ENCODE assay signal across 24 cellular contexts in genomic region chr10:128417776-128418175, GRCh38.
"Had no signal": no experiment of that assay in that cellular context is flagged by ENCODE, and none has a peak within 500 bp of the region (broad histone marks: within the 10 kb centered on the region; RNA-seq: fewer than 3 reads in every experiment).

No MANE protein-coding gene starts in this region.

- DNase-seq: naive thymus-derived CD8-positive, alpha-beta T cell; nephron progenitor cell; occipital lobe; pancreas; retina; right cardiac atrium; right lobe of liver; sigmoid colon; small intestine; stimulated activated CD4-positive, alpha-beta T cell treated with anti-CD3 and anti-CD28 coated beads, Interleukin-15, amount 100 ng/mL, for 24 hours; stimulated activated CD4-positive, alpha-beta T cell treated with anti-CD3 and anti-CD28 coated beads, Interleukin-2, amount 100 ng/mL, for 24 hours; stimulated activated CD4-positive, alpha-beta T cell treated with anti-CD3 and anti-CD28 coated beads, Interleukin-2, amount 100 ng/mL, for 48 hours; stimulated activated CD4-positive, alpha-beta T cell treated with anti-CD3 and anti-CD28 coated beads, Interleukin-4, amount 100 ng/mL, for 24 hours; stimulated activated naive B cell treated with anti-CD40 and anti-IgM and Interleukin-4, amounts not matched to agents 10 μg/mL and 1 μg/mL and 100 μg/mL, for 72 hours; stimulated activated naive CD4-positive, alpha-beta T cell treated with Interleukin-2 at 50 U/mL for 16 hours; stomach; thyroid gland; upper lobe of left lung had no signal

- H3K27me3 ChIP-seq: pancreas, sigmoid colon, thyroid gland, tibial nerve, upper lobe of left lung, vagina had no signal

- H3K4me3 ChIP-seq: pancreas, prostate gland, right lobe of liver, sigmoid colon, stomach, thoracic aorta, thyroid gland, tibial nerve, upper lobe of left lung, vagina had no signal

- H3K9me3 ChIP-seq: pancreas, prostate gland, right lobe of liver, sigmoid colon, stomach, thoracic aorta, thyroid gland, tibial nerve, upper lobe of left lung, vagina had no signal

- H3K4me1 ChIP-seq: pancreas, right lobe of liver, stomach, thyroid gland, tibial nerve, upper lobe of left lung, vagina had no signal

- H3K36me3 ChIP-seq: pancreas, prostate gland, right lobe of liver, sigmoid colon, stomach, thoracic aorta, thyroid gland, tibial nerve, upper lobe of left lung, vagina had no signal

- ATAC-seq: naive thymus-derived CD8-positive, alpha-beta T cell; natural killer cell treated with Interleukin-12 subunit alpha and Interleukin-12 subunit beta and Interleukin-15 and Interleukin-18, amount 100 ng/mL, for 72 hours; pancreas; right cardiac atrium; right lobe of liver; stimulated activated effector memory CD8-positive, alpha-beta T cell treated with anti-CD3 and anti-CD28 coated beads, Interleukin-12 subunit alpha, Interleukin-12 subunit beta, amount 100 ng/mL, for 72 hours; stimulated activated naive B cell treated with anti-CD40 and anti-IgM and Interleukin-4, amounts not matched to agents 10 μg/mL and 1 μg/mL and 100 μg/mL, for 72 hours had no signal

- H3K27ac ChIP-seq: pancreas, prostate gland, right lobe of liver, sigmoid colon, stomach, thoracic aorta, thyroid gland, tibial nerve, upper lobe of left lung, vagina had no signal
